ENCODE assay signal across 18 cellular contexts in genomic region chr18:57640236-57640635, GRCh38.
"Had no signal": no experiment of that assay in that cellular context is flagged by ENCODE, and none has a peak within 500 bp of the region (broad histone marks: within the 10 kb centered on the region; RNA-seq: fewer than 3 reads in every experiment).

No MANE protein-coding gene starts in this region.

- H3K4me3 ChIP-seq: cardiac muscle cell, colonic mucosa, hepatocyte, left lung, skin epidermis, thyroid gland had no signal

- H3K4me1 ChIP-seq: colonic mucosa, left lung, thyroid gland had no signal

- H3K36me3 ChIP-seq: cardiac muscle cell, colonic mucosa, thyroid gland had no signal

- H3K27ac ChIP-seq: cardiac muscle cell, colonic mucosa, hepatocyte, left lung, skin epidermis, thyroid gland, VCaP had no signal

- H3K4me2 ChIP-seq: hepatocyte, SK-N-SH had no signal

- H3K9ac ChIP-seq: SK-N-SH had no signal

- H3K9me3 ChIP-seq: colonic mucosa, left lung, SK-N-SH, thyroid gland had no signal

- H2AFZ ChIP-seq: hepatocyte had no signal

- H3K4me3 Mint-ChIP-seq: activated CD4-positive, alpha-beta memory T cell treated with anti-CD3 and anti-CD28 coated beads, Interleukin-2, amount 10 ng/mL, durations not matched to agents 7 days and 5 days; activated T-helper 1 cell treated with anti-CD3 and anti-CD28 coated beads, Interleukin-12 subunit alpha, Interleukin-12 subunit beta, Interleukin-2, Interleukin-4 antibody, amounts not matched to agents 30 ng/mL and 10 ng/mL and 1 ng/mL, durations not matched to agents 14 hours and 24 hours and 36 hours; nephron had no signal

- ATAC-seq: esophagus mucosa, left lung, right cardiac atrium had no signal

- H3K79me2 ChIP-seq: hepatocyte had no signal

- H3K27me3 ChIP-seq: cardiac muscle cell, colonic mucosa, hepatocyte, left lung, thyroid gland had no signal

- DNase-seq: activated CD4-positive, alpha-beta memory T cell treated with anti-CD3 and anti-CD28 coated beads, Interleukin-2, amount 10 ng/mL, durations not matched to agents 7 days and 5 days; activated naive CD4-positive, alpha-beta T cell treated with Interleukin-2 at 50 U/mL for 16 hours; colonic mucosa; left lung; occipital lobe; right cardiac atrium; SK-N-SH; stimulated activated CD4-positive, alpha-beta T cell treated with anti-CD3 and anti-CD28 coated beads, Interleukin-4, amount 100 ng/mL, for 24 hours; stimulated activated CD8-positive, alpha-beta memory T cell treated with anti-CD3 and anti-CD28 coated beads, Interleukin-4, amount 100 ng/mL, for 48 hours; thyroid gland had no signal

- H3K4me1 Mint-ChIP-seq: activated CD4-positive, alpha-beta memory T cell treated with anti-CD3 and anti-CD28 coated beads, Interleukin-2, amount 10 ng/mL, durations not matched to agents 7 days and 5 days had no signal

- H3K27me3 Mint-ChIP-seq: activated CD4-positive, alpha-beta memory T cell treated with anti-CD3 and anti-CD28 coated beads, Interleukin-2, amount 10 ng/mL, durations not matched to agents 7 days and 5 days; progenitor cell of endocrine pancreas had no signal

- H3K27ac Mint-ChIP-seq: activated CD4-positive, alpha-beta memory T cell treated with anti-CD3 and anti-CD28 coated beads, Interleukin-2, amount 10 ng/mL, durations not matched to agents 7 days and 5 days; activated T-helper 1 cell treated with anti-CD3 and anti-CD28 coated beads, Interleukin-12 subunit alpha, Interleukin-12 subunit beta, Interleukin-2, Interleukin-4 antibody, amounts not matched to agents 30 ng/mL and 10 ng/mL and 1 ng/mL, durations not matched to agents 14 hours and 24 hours and 36 hours; nephron; progenitor cell of endocrine pancreas had no signal
